18 cellular contexts compared by ENCODE assay signal in the genomic region with DNA sequence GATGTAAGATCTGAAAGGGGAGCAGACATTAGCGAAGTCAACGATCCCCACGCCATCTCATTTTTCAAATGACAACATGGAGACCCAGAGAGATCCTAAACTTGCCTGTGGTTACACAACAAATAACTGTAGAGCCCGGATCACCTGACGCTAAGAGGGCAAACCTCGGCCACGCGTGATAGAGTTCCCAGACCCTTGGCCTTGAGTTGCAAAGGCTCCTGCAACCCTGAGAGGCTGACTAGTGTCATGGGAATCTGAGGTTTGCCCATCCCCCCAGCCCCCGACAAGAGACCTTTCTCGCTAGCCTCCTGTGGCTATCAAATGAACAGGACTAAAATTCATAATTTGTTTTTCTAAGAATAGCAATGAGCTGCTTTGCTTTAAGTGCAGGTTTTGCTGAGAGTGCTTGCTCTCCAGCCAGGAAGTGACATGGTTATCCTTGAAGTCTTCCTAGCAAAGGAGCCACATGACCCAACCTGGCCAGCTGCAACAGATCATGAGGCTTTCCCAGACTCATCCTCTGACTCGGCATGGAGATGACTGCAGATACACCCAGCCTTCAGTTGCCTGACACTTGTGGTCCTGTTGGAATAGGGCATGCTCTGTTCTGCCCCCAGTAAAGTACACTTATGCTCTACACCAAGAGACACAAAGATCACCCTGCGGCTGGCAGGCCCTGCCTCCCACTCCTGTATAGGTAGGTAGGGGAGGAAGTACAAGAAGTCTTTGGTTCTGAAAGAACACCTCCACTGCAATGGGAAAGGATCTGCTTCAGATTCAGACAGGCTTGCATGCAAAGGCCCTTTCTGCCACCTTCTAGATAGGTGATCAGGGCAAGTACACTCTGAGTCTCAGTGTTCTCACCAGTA. TPM values are rescaled to one million over a fixed set of nuclear protein-coding genes. Genes with fewer than 3 reads are reported as not detected.
DNase-seq lines count a peak whose midpoint lies in the region; ATAC-seq and TF ChIP-seq lines count a peak whose summit lies in the region.
"Had no signal": no experiment of that assay in that cellular context is flagged by ENCODE, and none has a peak within 500 bp of the region (broad histone marks: within the 10 kb centered on the region; RNA-seq: fewer than 3 reads in every experiment).

No MANE protein-coding gene starts in this region.

- no TSS peak for BruUV-seq in Panc1 (replicated peaks; lab: Mats Ljungman, UMichigan)

- peaks cover 8% of the 10 kb centered on the region; the same call in 1 of the 2 replicates for H3K27me3 ChIP-seq in Panc1 (ENCODE audit: control insufficient read depth, insufficient read depth, low read length)
- no peaks in the 10 kb centered on the region for H3K27me3 ChIP-seq in gastrocnemius medialis
- H3K27me3 ChIP-seq: uterus had no signal

- H3K4me1 ChIP-seq in Panc1 (ENCODE audit: control insufficient read depth, insufficient read depth, low read length) (no peaks in the 10 kb centered on the region), gastrocnemius medialis (peaks cover 0 to 5% of the 10 kb centered on the region in 2 donors)
- H3K4me1 ChIP-seq: uterus had no signal

- DNase-seq in HT1080 (ENCODE audit: low read depth), result peak; percentile 43
- DNase-seq in Panc1 (ENCODE audit: low read depth, low spot score), result no peak
- peak; percentile 49 for DNase-seq in fibroblast of mammary gland (ENCODE audit: low read depth)
- DNase-seq in gastrocnemius medialis, result peak; percentile 37 to 43
- DNase-seq in GM19240 (ENCODE audit: insufficient read length, low spot score), result no peak
- DNase-seq: activated CD8-positive, alpha-beta memory T cell treated with anti-CD3 and anti-CD28 coated beads, Interleukin-2, amount 50 U/mL, for 4 hours; activated naive CD4-positive, alpha-beta T cell treated with Interleukin-2 at 50 U/mL for 16 hours; effector CD8-positive, alpha-beta T cell; foreskin melanocyte; mucosa of descending colon; NCI-H1436; stimulated activated naive CD8-positive, alpha-beta T cell treated with anti-CD3 and anti-CD28 coated beads, Interleukin-15, Interleukin-2, amounts not matched to agents 100 U/mL and 50 U/mL, for 24 hours had no signal

- TF ChIP-seq POLR2A in gastrocnemius medialis (IDR thresholded peaks at IDR 0.05), result no peak

- intact Hi-C loops in Panc1 (cut with micrococcal nuclease; ENCODE audit: unreplicated experiment), result no loop called here
- intact Hi-C loops in gastrocnemius medialis (cut with DNase I; ENCODE audit: low total_unique reads), result no loop called here

- H3K9me3 ChIP-seq in Panc1 (ENCODE audit: control insufficient read depth, insufficient read depth, low read depth, low read length) (no peaks in the 10 kb centered on the region), gastrocnemius medialis (no peaks in the 10 kb centered on the region)
- H3K9me3 ChIP-seq: mucosa of descending colon, uterus had no signal

- no peak overlapping the region for H3K4me3 ChIP-seq in Panc1 (ENCODE audit: low read depth in 2 of 2, low read length in 2 of 2)
- H3K4me3 ChIP-seq in fibroblast of mammary gland (ENCODE audit: control insufficient read depth, low read depth, low read length), result no peak overlapping the region
- H3K4me3 ChIP-seq in gastrocnemius medialis, result no peak overlapping the region
- H3K4me3 ChIP-seq: mucosa of descending colon, uterus had no signal

- ATAC-seq in Panc1 (peak; percentile 45; the same call in 1 of the 2 replicates), gastrocnemius medialis (peak; percentile 86 to 91), GM21447 (IDR thresholded peaks at IDR 0.05; ENCODE audit: unreplicated experiment) (no peak), GM18873 (IDR thresholded peaks at IDR 0.05; ENCODE audit: low FRiP score, unreplicated experiment) (no peak)
- ATAC-seq: activated CD4-positive, CD25-positive, alpha-beta regulatory T cell treated with anti-CD3 and anti-CD28 coated beads, Interleukin-2, amount 50 U/mL, for 24 hours; mucosa of descending colon; stimulated activated naive CD8-positive, alpha-beta T cell treated with anti-CD3 and anti-CD28 coated beads, Interleukin-15, Interleukin-2, amounts not matched to agents 100 U/mL and 50 U/mL, for 24 hours had no signal

- H3K36me3 ChIP-seq in Panc1 (ENCODE audit: control insufficient read depth, insufficient read depth, low read length) (no peaks in the 10 kb centered on the region), gastrocnemius medialis (no peaks in the 10 kb centered on the region)
- H3K36me3 ChIP-seq: uterus had no signal

- H3K27ac ChIP-seq in Panc1 (ENCODE audit: low read length), result no peak overlapping the region
- H3K27ac ChIP-seq in gastrocnemius medialis, result peak overlapping the region in 2 of 4 donors; percentile 31 to 43
- H3K27ac ChIP-seq: C4-2B, RWPE1, uterus had no signal

- CTCF ChIA-PET in Panc1 (lab: Charles Lee), result no interaction called here

- in situ Hi-C loops in Panc1 (cut with HindIII; ENCODE audit: low pct_unique_long_range_greater_than_20kb, low sequenced_read_pairs), result no loop called here
- in situ Hi-C loops in gastrocnemius medialis (cut with MboI; ENCODE audit: low sequenced_read_pairs in 4 of 4), result no loop called here

- POLR2A ChIA-PET in Panc1 (lab: Charles Lee), result no interaction called here

- TF ChIP-seq CTCF in Panc1 (IDR thresholded peaks at IDR 0.05), result no peak
- TF ChIP-seq CTCF in fibroblast of mammary gland (conservative IDR thresholded peaks at IDR 0.05; ENCODE audit: control insufficient read depth, insufficient read depth, low read depth, low read length), result no peak
- no peak for TF ChIP-seq CTCF in gastrocnemius medialis (IDR thresholded peaks at IDR 0.05 in 4 of 5, conservative IDR thresholded peaks at IDR 0.05 in 1 of 5)

RNA-seq across cellular contexts. Expression of a gene that starts 36.0 kb away (rescaled TPM):
- total RNA-seq in HT1080 (2014; rRNA removed; shearing (Covaris generic)), result 1.8 and 3.4 TPM in 2 replicates
- polyA plus RNA-seq in HT1080 (2015; cell fraction: cytosol; rRNA removed), result 1.2 and 2.2 TPM in 2 replicates
- polyA plus RNA-seq in HT1080 (2015; cell fraction: nucleus; rRNA removed), result 1.8 and 4.6 TPM in 2 replicates
- total RNA-seq in Panc1 (2021; ENCODE audit: unreplicated experiment) (1.0 TPM), gastrocnemius medialis (under 1 TPM; 0.27 to 0.61 (median 0.46) TPM)
- 0.82 TPM for polyA plus RNA-seq in Panc1 (2012; ENCODE audit: insufficient read length)

Comparison
In these comparisons a context has a peak if more than half of its experiments do, and no peak if none do; other contexts are left out.
1. DNase-seq: peak in HT1080 (single experiment), fibroblast of mammary gland (single experiment) and gastrocnemius medialis (2 of 2); none in Panc1 (single experiment) and GM19240 (single experiment).
2. ATAC-seq: peak in Panc1 (single experiment) and gastrocnemius medialis (2 of 2); none in GM21447 (single experiment) and GM18873 (single experiment).